Comparison of ENCODE assay signal across 23 cellular contexts in the genomic region with DNA sequence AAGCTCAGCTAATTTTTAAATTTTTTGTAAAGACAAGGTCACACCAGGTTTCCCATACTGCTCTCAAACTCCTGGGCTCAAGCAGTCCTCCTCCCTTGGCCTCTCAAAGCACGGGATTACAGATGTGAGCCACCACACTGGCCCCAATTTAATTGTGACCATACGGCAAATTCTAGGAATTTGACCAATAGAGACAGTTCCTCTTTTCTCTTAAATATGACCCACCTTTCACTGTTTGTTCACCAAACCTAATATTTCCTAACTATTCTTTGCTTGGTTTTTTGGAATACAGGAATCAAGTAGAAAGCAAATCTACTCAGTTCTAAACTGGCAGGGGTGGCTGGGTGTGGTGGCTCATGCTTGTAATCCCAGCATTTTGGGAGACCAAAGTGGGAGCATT.
DNase-seq lines count a peak whose midpoint lies in the region; ATAC-seq, FAIRE-seq and TF ChIP-seq lines count a peak whose summit lies in the region.
"Had no signal": no experiment of that assay in that cellular context is flagged by ENCODE, and none has a peak within 500 bp of the region (broad histone marks: within the 10 kb centered on the region; RNA-seq: fewer than 3 reads in every experiment).

No MANE protein-coding gene starts in this region.

- TF ChIP-seq POLR2A in HepG2 (IDR thresholded peaks at IDR 0.05; ENCODE audit: insufficient read depth in 1 of 2, low read depth in 2 of 2, low read length in 2 of 2) (no peak), right lobe of liver (IDR thresholded peaks at IDR 0.05) (no peak), GM12891 (IDR thresholded peaks at IDR 0.05; ENCODE audit: low read depth, low read length) (no peak), K562 (conservative IDR thresholded peaks at IDR 0.05) (no peak), vagina (IDR thresholded peaks at IDR 0.05) (no peak)

- no peaks in the 10 kb centered on the region for H3K9me3 ChIP-seq in HepG2 (ENCODE audit: low read length)
- H3K9me3 ChIP-seq in right lobe of liver = no peaks in the 10 kb centered on the region
- no peaks in the 10 kb centered on the region for H3K9me3 ChIP-seq in K562 (replicated peaks; ENCODE audit: control insufficient read depth, insufficient read depth, low read depth, low read length)
- H3K9me3 ChIP-seq in vagina = no peaks in the 10 kb centered on the region
- H3K9me3 ChIP-seq: BE2C, BLaER1, Caco-2 had no signal

- H3K79me2 ChIP-seq in HepG2 (ENCODE audit: insufficient read depth, low read length) (no peaks in the 10 kb centered on the region), K562 (ENCODE audit: control insufficient read depth, insufficient read depth, low read length) (no peaks in the 10 kb centered on the region)

- H2AFZ ChIP-seq in HepG2 (ENCODE audit: low read length) (no peak overlapping the region), K562 (ENCODE audit: low read depth, low read length) (no peak overlapping the region)

- no peaks in the 10 kb centered on the region for H3K36me3 ChIP-seq in HepG2 (replicated peaks in 1 of 2; ENCODE audit: control insufficient read depth in 1 of 2, insufficient read depth in 2 of 2, low read length in 2 of 2)
- no peaks in the 10 kb centered on the region for H3K36me3 ChIP-seq in right lobe of liver
- H3K36me3 ChIP-seq in K562 (ENCODE audit: control insufficient read depth, insufficient read depth, low read length) = no peaks in the 10 kb centered on the region
- no peaks in the 10 kb centered on the region for H3K36me3 ChIP-seq in vagina
- H3K36me3 ChIP-seq: BE2C, BLaER1 had no signal

- TF ChIP-seq EP300 in HepG2 (IDR thresholded peaks at IDR 0.05; ENCODE audit: low read depth in 2 of 2, low read length in 2 of 2) = no peak
- TF ChIP-seq EP300 in HepG2 (CRISPR knock-in tag; IDR thresholded peaks at IDR 0.05; ENCODE audit: borderline replicate concordance) = no peak
- no peak for TF ChIP-seq EP300 in K562 (IDR thresholded peaks at IDR 0.05; ENCODE audit: low read length)

- CTCF ChIA-PET in HepG2 (lab: Yijun Ruan, JAX; ENCODE audit: low intra/inter-chr PET ratio, low total read pairs) = no interaction called here
- CTCF ChIA-PET in K562 (lab: Yijun Ruan, JAX; ENCODE audit: low intra/inter-chr PET ratio) = no interaction called here

- POLR2A ChIA-PET in HepG2 (lab: Yijun Ruan, JAX) = no interaction called here
- POLR2A ChIA-PET in K562 (lab: Yijun Ruan, JAX) = interaction anchor here (0.5 kb wide), 1 partner anchor 212 kb away, joined by 3 read pairs; no protein-coding TSS in a partner anchor

- H3K4me3 ChIP-seq in HepG2 (replicated peaks in 1 of 3; ENCODE audit: insufficient read depth in 1 of 3, low read depth in 2 of 3, low read length in 3 of 3) = no peak overlapping the region
- H3K4me3 ChIP-seq in right lobe of liver = no peak overlapping the region
- no peak overlapping the region for H3K4me3 ChIP-seq in K562
- H3K4me3 ChIP-seq in vagina = no peak overlapping the region
- H3K4me3 ChIP-seq: BLaER1 had no signal

- TF ChIP-seq RAD21 in HepG2 (CRISPR knock-in tag; IDR thresholded peaks at IDR 0.05) (no peak), K562 (CRISPR knock-in tag; conservative IDR thresholded peaks at IDR 0.05 in 1 of 2, IDR thresholded peaks at IDR 0.05 in 1 of 2) (no peak)

- 94% methylated on average over 2 of the region's 2 CpGs for WGBS in HepG2 (ENCODE audit: low lambda C conversion rate)
- WGBS in right lobe of liver (ENCODE audit: insufficient coverage, low coverage, low lambda C conversion rate, missing lambda C conversion rate) = 90% methylated on average over 2 of the region's 2 CpGs
- WGBS in K562 (ENCODE audit: insufficient coverage, low coverage, missing lambda C conversion rate) = 25% methylated on average over 2 of the region's 2 CpGs

- no peaks in the 10 kb centered on the region for H3K27me3 ChIP-seq in HepG2 (ENCODE audit: control insufficient read depth in 1 of 2, insufficient read depth in 2 of 2, low read length in 2 of 2)
- H3K27me3 ChIP-seq in right lobe of liver = no peaks in the 10 kb centered on the region
- H3K27me3 ChIP-seq in K562 (ENCODE audit: control insufficient read depth in 2 of 2, insufficient read depth in 2 of 2, low read length in 2 of 2) = no peaks in the 10 kb centered on the region
- H3K27me3 ChIP-seq in vagina = no peaks in the 10 kb centered on the region
- H3K27me3 ChIP-seq: BE2C had no signal

- ATAC-seq in HepG2 = no peak
- no peak for ATAC-seq in right lobe of liver
- ATAC-seq in K562 = no peak
- ATAC-seq in GM19395 (IDR thresholded peaks at IDR 0.05; ENCODE audit: unreplicated experiment) = no peak
- ATAC-seq: CD8-positive, alpha-beta T cell had no signal

- TF ChIP-seq CTCF in HepG2 (CRISPR knock-in tag; IDR thresholded peaks at IDR 0.05) (no peak), right lobe of liver (IDR thresholded peaks at IDR 0.05) (no peak), K562 (IDR thresholded peaks at IDR 0.05 in 2 of 3, conservative IDR thresholded peaks at IDR 0.05 in 1 of 3; ENCODE audit: insufficient read depth in 2 of 3, low read depth in 1 of 3, low read length in 3 of 3) (no peak), vagina (IDR thresholded peaks at IDR 0.05) (no peak)

- H3K9ac ChIP-seq in HepG2 (ENCODE audit: insufficient read depth, low read depth, low read length) (no peak overlapping the region), K562 (ENCODE audit: insufficient read depth in 1 of 2, low read depth in 2 of 2, low read length in 2 of 2) (no peak overlapping the region)
- H3K9ac ChIP-seq: BLaER1 had no signal

- no peak for FAIRE-seq in HepG2 (lab: Jason Lieb, UNC)
- no peak for FAIRE-seq in GM12891 (lab: Jason Lieb, UNC)
- no peak for FAIRE-seq in K562 (lab: Jason Lieb, UNC)
- FAIRE-seq: A204.1, D721Med, G401.6, GM19239 had no signal

- H3K4me1 ChIP-seq in HepG2 (ENCODE audit: insufficient read depth, low read length) = peaks cover 93% of the 10 kb centered on the region
- H3K4me1 ChIP-seq in right lobe of liver = peaks cover 0 to 15% (median 4%) of the 10 kb centered on the region in 4 donors
- H3K4me1 ChIP-seq in K562 (replicated peaks in 1 of 2; ENCODE audit: control insufficient read depth in 2 of 2, insufficient read depth in 2 of 2, low read length in 2 of 2) = peaks cover 4 to 6% of the 10 kb centered on the region in 2 experiments; a peak in 3 of 5 replicates
- H3K4me1 ChIP-seq in vagina = no peaks in the 10 kb centered on the region

- H4K20me1 ChIP-seq in HepG2 (ENCODE audit: insufficient read depth, low read length) (no peaks in the 10 kb centered on the region), K562 (replicated peaks; ENCODE audit: control insufficient read depth, insufficient read depth, low read length) (no peaks in the 10 kb centered on the region)

- BruUV-seq in HepG2 (replicated peaks; lab: Mats Ljungman, UMichigan) = no TSS peak
- no TSS peak for BruUV-seq in K562 (replicated peaks; lab: Mats Ljungman, UMichigan)

- no peaks in the 10 kb centered on the region for H3K9me1 ChIP-seq in K562 (ENCODE audit: control insufficient read depth, insufficient read depth, low read length)

- H3K4me2 ChIP-seq in HepG2 (ENCODE audit: low read depth, low read length) = no peak overlapping the region
- H3K4me2 ChIP-seq in K562 (ENCODE audit: insufficient read depth, low read length) = no peak overlapping the region

- DNase-seq in HepG2 (ENCODE audit: low spot score) = no peak
- no peak for DNase-seq in right lobe of liver
- DNase-seq in GM12891 (ENCODE audit: insufficient read length, low spot score) = no peak
- peak; percentile 52 for DNase-seq in OCI-M1 (lab: John Stamatoyannopoulos, UW)
- DNase-seq in K562 (ENCODE audit: extremely low read depth in 1 of 4, low spot score in 3 of 4) = no peak
- DNase-seq in NCI-H1436 treated with DMSO at 0.1 percent for 48 hours (lab: John Stamatoyannopoulos, UW) = no peak
- DNase-seq in vagina (ENCODE audit: extremely low spot score in 2 of 2) = no peak
- DNase-seq: 8988T; ACHN; BE2C; C1 segment of cervical spinal cord; Caco-2; Calu3; CD4-positive, alpha-beta T cell; CD8-positive, alpha-beta T cell; DMS79 treated with DMSO at 0.1 percent for 48 hours; GF-D8 had no signal

- intact Hi-C loops in HepG2 (cut with micrococcal nuclease; ENCODE audit: unreplicated experiment) = no loop called here
- intact Hi-C loops in right lobe of liver (cut with DNase I) = no loop called here
- intact Hi-C loops in K562 (cut with micrococcal nuclease) = no loop called here
- intact Hi-C loops in vagina (cut with DNase I) = no loop called here

- in situ Hi-C loops in HepG2 (cut with HindIII; ENCODE audit: extremely low pct_ligation_motif_present, low pct_unique_long_range_greater_than_20kb) = no loop called here
- in situ Hi-C loops in K562 (cut with MboI) = no loop called here

- H3K27ac ChIP-seq in HepG2 (ENCODE audit: extremely low read length, insufficient read depth, low read length) = no peak overlapping the region
- H3K27ac ChIP-seq in right lobe of liver = no peak overlapping the region
- H3K27ac ChIP-seq in K562 (ENCODE audit: extremely low read depth, low read depth, low read length) = no peak overlapping the region
- H3K27ac ChIP-seq in vagina = no peak overlapping the region
- H3K27ac ChIP-seq: BLaER1 had no signal

TF ChIP-seq in GM12891, 5 proteins besides CTCF, POLR2A, EP300 and RAD21:
- TF ChIP-seq POLR2AphosphoS5 (IDR thresholded peaks at IDR 0.05; ENCODE audit: low read depth, low read length) = no peak
- no peak for TF ChIP-seq TAF1 (IDR thresholded peaks at IDR 0.05; ENCODE audit: low read depth, low read length)
- TF ChIP-seq SPI1 (IDR thresholded peaks at IDR 0.05; ENCODE audit: low read depth, low read length) = peak; percentile 27; the same call in 1 of the 2 replicates

TF ChIP-seq in K562, 482 proteins besides CTCF, POLR2A, EP300 and RAD21:
- TF ChIP-seq SUPT5H (IDR thresholded peaks at IDR 0.05) (no peak), SPI1 (IDR thresholded peaks at IDR 0.05; ENCODE audit: borderline replicate concordance, low read depth, low read length) (peak; percentile 77; the same call in 1 of the 2 replicates), RBM25 (IDR thresholded peaks at IDR 0.05; ENCODE audit: low read depth, low read length, severe bottlenecking) (peak; percentile 14), ZNF121 (CRISPR knock-in tag; conservative IDR thresholded peaks at IDR 0.05) (peak; percentile 54), MLX (CRISPR knock-in tag; conservative IDR thresholded peaks at IDR 0.05) (no peak)
TF ChIP-seq in K562: peak in this region for 3.

Comparison
In these comparisons a context has a peak if more than half of its experiments do, and no peak if none do; other contexts are left out.
1. Of the 241 proteins assayed by ChIP-seq in both HepG2 and K562: peak only in HepG2: none; only in K562: none; in both: ZNF121; in neither: 240.